14 cellular contexts compared by ENCODE assay signal in the genomic region with DNA sequence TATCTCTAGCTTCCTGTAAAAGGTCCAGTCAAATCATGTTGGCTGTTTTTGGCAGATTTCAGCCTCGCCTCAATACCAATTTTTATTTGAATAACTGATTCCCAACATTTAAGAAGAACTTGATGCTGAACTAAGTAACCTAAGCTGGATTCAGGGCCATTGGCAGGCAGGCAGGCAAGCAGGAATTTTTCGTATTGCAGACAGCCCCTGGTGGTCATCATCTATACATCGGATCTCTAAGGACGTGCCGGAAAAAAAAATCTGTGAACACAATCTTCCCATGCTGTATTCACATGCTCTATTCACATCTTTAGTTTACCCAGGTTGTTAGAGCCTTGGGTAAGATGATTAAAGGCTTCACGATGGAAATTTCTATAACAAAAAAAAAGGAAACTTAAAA. TPM values are rescaled to one million over a fixed set of nuclear protein-coding genes. Genes with fewer than 3 reads are reported as not detected.
DNase-seq lines count a peak whose midpoint lies in the region; ATAC-seq and TF ChIP-seq lines count a peak whose summit lies in the region.
"Had no signal": no experiment of that assay in that cellular context is flagged by ENCODE, and none has a peak within 500 bp of the region (broad histone marks: within the 10 kb centered on the region; RNA-seq: fewer than 3 reads in every experiment).

No MANE protein-coding gene starts in this region.

- H3K4me3 ChIP-seq in fibroblast of pulmonary artery (replicated peaks; ENCODE audit: low read depth, low read length): no peak overlapping the region
- H3K4me3 ChIP-seq: ascending aorta, BLaER1, GM12878, K562 had no signal

- TF ChIP-seq CTCF in fibroblast of pulmonary artery (IDR thresholded peaks at IDR 0.05; ENCODE audit: low read length, missing control alignments): peak; percentile 39
- TF ChIP-seq CTCF in type B pancreatic cell (conservative IDR thresholded peaks at IDR 0.05): peak; percentile 71

- peaks cover 30% of the 10 kb centered on the region for H3K4me1 Mint-ChIP-seq in activated naive CD8-positive, alpha-beta T cell (ENCODE audit: low read depth)
- H3K4me1 Mint-ChIP-seq in activated naive CD8-positive, alpha-beta T cell treated with anti-CD3 and anti-CD28 coated beads, Interleukin-2, amount 50 U/mL, for 24 hours: peaks cover 46% of the 10 kb centered on the region
- no peaks in the 10 kb centered on the region for H3K4me1 Mint-ChIP-seq in type B pancreatic cell (ENCODE audit: unreplicated experiment)

- no peaks in the 10 kb centered on the region for H3K27me3 Mint-ChIP-seq in activated naive CD8-positive, alpha-beta T cell
- H3K27me3 Mint-ChIP-seq in activated naive CD8-positive, alpha-beta T cell treated with anti-CD3 and anti-CD28 coated beads, Interleukin-2, amount 50 U/mL, for 24 hours: no peaks in the 10 kb centered on the region
- H3K27me3 Mint-ChIP-seq in type B pancreatic cell: no peaks in the 10 kb centered on the region

- H3K4me3 Mint-ChIP-seq in activated naive CD8-positive, alpha-beta T cell: no peak overlapping the region
- no peak overlapping the region for H3K4me3 Mint-ChIP-seq in activated naive CD8-positive, alpha-beta T cell treated with anti-CD3 and anti-CD28 coated beads, Interleukin-2, amount 50 U/mL, for 24 hours
- H3K4me3 Mint-ChIP-seq in type B pancreatic cell: no peak overlapping the region

- peaks cover 9% of the 10 kb centered on the region for H3K36me3 Mint-ChIP-seq in activated naive CD8-positive, alpha-beta T cell
- H3K36me3 Mint-ChIP-seq in activated naive CD8-positive, alpha-beta T cell treated with anti-CD3 and anti-CD28 coated beads, Interleukin-2, amount 50 U/mL, for 24 hours (ENCODE audit: low read depth): peaks cover 49% of the 10 kb centered on the region
- peaks cover 30% of the 10 kb centered on the region for H3K36me3 Mint-ChIP-seq in type B pancreatic cell

- no peaks in the 10 kb centered on the region for H3K9me3 Mint-ChIP-seq in activated naive CD8-positive, alpha-beta T cell (ENCODE audit: low read depth)
- no peaks in the 10 kb centered on the region for H3K9me3 Mint-ChIP-seq in activated naive CD8-positive, alpha-beta T cell treated with anti-CD3 and anti-CD28 coated beads, Interleukin-2, amount 50 U/mL, for 24 hours
- no peaks in the 10 kb centered on the region for H3K9me3 Mint-ChIP-seq in type B pancreatic cell

- no peak for DNase-seq in activated naive CD8-positive, alpha-beta T cell treated with anti-CD3 and anti-CD28 coated beads, Interleukin-2, amount 50 U/mL, for 24 hours
- DNase-seq in SW480 (ENCODE audit: low spot score) (peak; percentile 13), fibroblast of pulmonary artery (ENCODE audit: low read depth) (peak; percentile 42), type B pancreatic cell (ENCODE audit: extremely low spot score, unreplicated experiment) (no peak), HuH-7.5 (ENCODE audit: low spot score) (no peak)
- DNase-seq: NCI-H446 treated with DMSO at 0.1 percent for 48 hours; stimulated activated naive CD4-positive, alpha-beta T cell had no signal

- peak overlapping the region; percentile 12 for H3K27ac Mint-ChIP-seq in activated naive CD8-positive, alpha-beta T cell
- no peak overlapping the region for H3K27ac Mint-ChIP-seq in activated naive CD8-positive, alpha-beta T cell treated with anti-CD3 and anti-CD28 coated beads, Interleukin-2, amount 50 U/mL, for 24 hours
- no peak overlapping the region for H3K27ac Mint-ChIP-seq in type B pancreatic cell

- ATAC-seq in activated naive CD8-positive, alpha-beta T cell treated with anti-CD3 and anti-CD28 coated beads, Interleukin-2, amount 50 U/mL, for 24 hours: no peak
- no peak for ATAC-seq in HG03025 (IDR thresholded peaks at IDR 0.05; ENCODE audit: low FRiP score, unreplicated experiment)
- ATAC-seq in HG03432 (IDR thresholded peaks at IDR 0.05; ENCODE audit: unreplicated experiment): no peak
- ATAC-seq: GM12878, K562 had no signal

RNA-seq across cellular contexts. Expression of gene VCPKMT, which starts 7.0 kb away (rescaled TPM):
- 11.6 and 13.9 TPM in 2 replicates for total RNA-seq in type B pancreatic cell (ENCODE audit: low replicate concordance)
- total RNA-seq: ascending aorta had no signal

Comparison
In these comparisons a context has a peak if more than half of its experiments do, and no peak if none do; other contexts are left out.
1. DNase-seq: peak in SW480 (single experiment) and fibroblast of pulmonary artery (single experiment); none in activated naive CD8-positive, alpha-beta T cell treated with anti-CD3 and anti-CD28 coated beads, Interleukin-2, amount 50 U/mL, for 24 hours (single experiment), type B pancreatic cell (single experiment) and HuH-7.5 (single experiment).